In the genomic region with DNA sequence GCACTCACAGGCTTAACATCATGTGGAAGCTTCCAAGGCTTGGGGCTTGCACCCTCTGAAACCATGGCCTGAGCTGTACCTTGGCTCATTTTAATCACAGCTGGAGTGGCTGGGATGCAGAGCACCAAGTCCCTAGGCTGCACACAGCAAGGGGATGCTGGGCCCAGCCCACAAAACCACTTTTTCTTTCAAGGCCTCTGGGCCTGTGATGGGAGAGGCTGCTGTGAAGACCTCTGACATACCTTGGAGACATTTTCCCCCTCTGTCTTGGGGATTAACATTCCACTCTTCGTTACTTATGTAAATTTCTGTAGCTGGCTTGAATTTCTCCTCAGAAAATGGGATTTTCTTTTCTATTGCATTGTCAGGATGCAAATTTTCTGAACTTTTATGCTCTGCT, we compare ENCODE assay signal across 7 cellular contexts. TPM values are rescaled to one million over a fixed set of nuclear protein-coding genes. Genes with fewer than 3 reads are reported as not detected.
DNase-seq lines count a peak whose midpoint lies in the region; ATAC-seq and TF ChIP-seq lines count a peak whose summit lies in the region.
"Not testable (repeated sequence)": the region's sequence is repeated elsewhere in the genome, so short reads cannot be mapped to it uniquely, and the experiment has no call there.

No MANE protein-coding gene starts in this region.

- H3K9ac ChIP-seq in DND-41 (ENCODE audit: low read depth, low read length); HUES48 (ENCODE audit: low read depth, low read length); mesendoderm (ENCODE audit: low read length): not testable (repeated sequence)

- H3K27me3 Mint-ChIP-seq in WTC11 (ENCODE audit: low read depth); central memory CD8-positive, alpha-beta T cell; stimulated activated naive CD8-positive, alpha-beta T cell treated with anti-CD3 and anti-CD28 coated beads, Interleukin-15, Interleukin-2, amounts not matched to agents 100 ng/mL and 50 ng/mL, for 24 hours: not testable (repeated sequence)

- CTCF ChIA-PET in WTC11 (lab: Charles Lee): not testable (repeated sequence)

- H4K20me1 ChIP-seq in DND-41 (ENCODE audit: insufficient read depth, low read length) (peaks cover 44% of the 10 kb centered on the region), hepatocyte (ENCODE audit: insufficient read depth, poor library complexity, severe bottlenecking) (peaks cover 74% of the 10 kb centered on the region)

- POLR2A ChIA-PET in WTC11 (lab: Charles Lee): not testable (repeated sequence)

- H3K9me3 Mint-ChIP-seq in WTC11; central memory CD8-positive, alpha-beta T cell; stimulated activated naive CD8-positive, alpha-beta T cell treated with anti-CD3 and anti-CD28 coated beads, Interleukin-15, Interleukin-2, amounts not matched to agents 100 ng/mL and 50 ng/mL, for 24 hours: not testable (repeated sequence)

- not testable (repeated sequence) for H3K18ac ChIP-seq in mesendoderm (ENCODE audit: low read length)

- ATAC-seq in DND-41 (ENCODE audit: insufficient read depth, low read depth): peak; percentile 77
- peak; percentile 80 for ATAC-seq in WTC11
- not testable (repeated sequence) for ATAC-seq in central memory CD8-positive, alpha-beta T cell (replicated peaks; ENCODE audit: extremely low read depth, poor library complexity, severe bottlenecking)

- peak overlapping the region; percentile 20; the same call in 1 of the 2 replicates for H3K4me3 Mint-ChIP-seq in WTC11
- H3K4me3 Mint-ChIP-seq in central memory CD8-positive, alpha-beta T cell: peak overlapping the region; percentile 8
- H3K4me3 Mint-ChIP-seq in stimulated activated naive CD8-positive, alpha-beta T cell treated with anti-CD3 and anti-CD28 coated beads, Interleukin-15, Interleukin-2, amounts not matched to agents 100 ng/mL and 50 ng/mL, for 24 hours: not testable (repeated sequence)

- H2BK15ac ChIP-seq in mesendoderm (replicated peaks; ENCODE audit: low read depth): not testable (repeated sequence)

- not testable (repeated sequence) for H4K5ac ChIP-seq in mesendoderm (ENCODE audit: low read length)

- peak; percentile 14 for DNase-seq in DND-41
- DNase-seq in WTC11 (ENCODE audit: low spot score); central memory CD8-positive, alpha-beta T cell (ENCODE audit: low spot score in 2 of 2); hepatocyte (ENCODE audit: low spot score): not testable (repeated sequence)
- DNase-seq in mesendoderm: peak; percentile 51

- not testable (repeated sequence) for H2BK120ac ChIP-seq in mesendoderm (ENCODE audit: low read depth, low read length)

- not testable (repeated sequence) for H3K23ac ChIP-seq in mesendoderm (ENCODE audit: low read length)

- H3K27me3 ChIP-seq in DND-41 (ENCODE audit: insufficient read depth, low read length, poor library complexity); HUES48 (ENCODE audit: control insufficient read depth, insufficient read depth, low read length); hepatocyte; mesendoderm (ENCODE audit: insufficient read depth, low read length, poor library complexity): not testable (repeated sequence)

- H3K4me2 ChIP-seq in DND-41 (ENCODE audit: insufficient read depth, low read length); mesendoderm (ENCODE audit: low read length): not testable (repeated sequence)
- H3K4me2 ChIP-seq in hepatocyte: peak overlapping the region; percentile 11

- H3K27ac Mint-ChIP-seq in WTC11: peak overlapping the region; percentile 88
- H3K27ac Mint-ChIP-seq in central memory CD8-positive, alpha-beta T cell (ENCODE audit: low read depth): peak overlapping the region; percentile 1
- peak overlapping the region; percentile 6 for H3K27ac Mint-ChIP-seq in stimulated activated naive CD8-positive, alpha-beta T cell treated with anti-CD3 and anti-CD28 coated beads, Interleukin-15, Interleukin-2, amounts not matched to agents 100 ng/mL and 50 ng/mL, for 24 hours

- 37% methylated on average over 1 of the region's 1 CpG for WGBS in hepatocyte (ENCODE audit: low lambda C conversion rate, missing lambda C conversion rate)
- no CpG with 5 or more reads among the region's 1 CpG for WGBS in mesendoderm (ENCODE audit: extremely low coverage, insufficient coverage, low lambda C conversion rate)

- H3K4me3 ChIP-seq in DND-41 (ENCODE audit: low read depth in 1 of 2, low read length in 2 of 2); HUES48 (ENCODE audit: low read depth, low read length); hepatocyte; mesendoderm (ENCODE audit: low read length): not testable (repeated sequence)

- not testable (repeated sequence) for H2AK5ac ChIP-seq in mesendoderm (ENCODE audit: low read length)

- H4K8ac ChIP-seq in mesendoderm (ENCODE audit: low read depth, low read length): not testable (repeated sequence)

- not testable (repeated sequence) for H3K9me3 ChIP-seq in DND-41 (ENCODE audit: insufficient read depth, low read length, severe bottlenecking); HUES48 (ENCODE audit: control insufficient read depth, insufficient read depth, low read length); hepatocyte (ENCODE audit: low read depth)

- H3K36me3 ChIP-seq in DND-41 (ENCODE audit: insufficient read depth, low read length); HUES48 (ENCODE audit: control insufficient read depth, insufficient read depth, low read length); hepatocyte (replicated peaks; ENCODE audit: insufficient read depth, low read depth); mesendoderm (ENCODE audit: control insufficient read depth, insufficient read depth, low read length): not testable (repeated sequence)

- H3K79me1 ChIP-seq in mesendoderm (ENCODE audit: low read length): not testable (repeated sequence)

- H3K9me2 ChIP-seq in hepatocyte (replicated peaks; ENCODE audit: insufficient read depth): not testable (repeated sequence)

- not testable (repeated sequence) for H3K4ac ChIP-seq in mesendoderm (ENCODE audit: low read depth, low read length)

- H3K4me1 ChIP-seq in DND-41 (ENCODE audit: insufficient read depth, low read length); hepatocyte (ENCODE audit: insufficient read depth); mesendoderm (ENCODE audit: control insufficient read depth, low read depth, low read length): not testable (repeated sequence)
- H3K4me1 ChIP-seq in HUES48 (ENCODE audit: control insufficient read depth, insufficient read depth, low read length): peaks cover 14% of the 10 kb centered on the region

- H3K4me1 Mint-ChIP-seq in WTC11: peaks cover 31% of the 10 kb centered on the region
- peaks cover 71% of the 10 kb centered on the region for H3K4me1 Mint-ChIP-seq in central memory CD8-positive, alpha-beta T cell
- peaks cover 45% of the 10 kb centered on the region for H3K4me1 Mint-ChIP-seq in stimulated activated naive CD8-positive, alpha-beta T cell treated with anti-CD3 and anti-CD28 coated beads, Interleukin-15, Interleukin-2, amounts not matched to agents 100 ng/mL and 50 ng/mL, for 24 hours (ENCODE audit: low read depth)

- H3K79me2 ChIP-seq in DND-41 (ENCODE audit: insufficient read depth, low read length) (peaks cover 90% of the 10 kb centered on the region), hepatocyte (peaks cover 100% of the 10 kb centered on the region)
- H3K79me2 ChIP-seq in mesendoderm (ENCODE audit: control insufficient read depth, insufficient read depth, low read length): not testable (repeated sequence)

- H3K36me3 Mint-ChIP-seq in WTC11; central memory CD8-positive, alpha-beta T cell (ENCODE audit: insufficient read depth); stimulated activated naive CD8-positive, alpha-beta T cell treated with anti-CD3 and anti-CD28 coated beads, Interleukin-15, Interleukin-2, amounts not matched to agents 100 ng/mL and 50 ng/mL, for 24 hours (ENCODE audit: low read depth): not testable (repeated sequence)

- H2BK5ac ChIP-seq in mesendoderm (ENCODE audit: low read length): not testable (repeated sequence)

- not testable (repeated sequence) for H2AFZ ChIP-seq in DND-41 (ENCODE audit: low read depth, low read length); hepatocyte

- not testable (repeated sequence) for H3K56ac ChIP-seq in mesendoderm (ENCODE audit: low read length)

- not testable (repeated sequence) for TF ChIP-seq CTCF in DND-41 (IDR thresholded peaks at IDR 0.05; ENCODE audit: borderline replicate concordance, extremely low read depth, low read length, poor library complexity, severe bottlenecking); WTC11 (IDR thresholded peaks at IDR 0.05); hepatocyte (IDR thresholded peaks at IDR 0.05; ENCODE audit: poor library complexity)

- not testable (repeated sequence) for H3K27ac ChIP-seq in DND-41 (ENCODE audit: low read length); mesendoderm (ENCODE audit: low read depth, low read length)
- H3K27ac ChIP-seq in HUES48 (ENCODE audit: low read depth, low read length) (peak overlapping the region; percentile 80), hepatocyte (peak overlapping the region; percentile 75)

RNA-seq across cellular contexts. Expression of gene DENND4C, which starts 20.7 kb away (rescaled TPM):
- total RNA-seq in WTC11 (2021): 21.0 to 22.6 TPM (median 21.7 TPM) in 3 replicates
- total RNA-seq in hepatocyte: 70.2 and 82.6 TPM in 2 replicates
- 14.9 and 17.1 TPM in 2 replicates for polyA plus RNA-seq in hepatocyte
- 4.2 TPM for polyA plus RNA-seq in mesendoderm (2013, experiment 1 of 2)
- polyA plus RNA-seq in mesendoderm (2013, experiment 2 of 2): 4.1 TPM

Comparison
In these comparisons a context has a peak if more than half of its experiments do, and no peak if none do; other contexts are left out.
1. H3K27ac Mint-ChIP-seq: peak in every context shown above with its lines; median percentile 88 in WTC11; 6 in stimulated activated naive CD8-positive, alpha-beta T cell treated with anti-CD3 and anti-CD28 coated beads, Interleukin-15, Interleukin-2, amounts not matched to agents 100 ng/mL and 50 ng/mL, for 24 hours; 1 in central memory CD8-positive, alpha-beta T cell.